1 cellular context compared by ENCODE assay signal in genomic region chr2:72112421-72112820, GRCh38.
TF ChIP-seq lines count a peak whose summit lies in the region.

No MANE protein-coding gene starts in this region.

TF ChIP-seq in HepG2, 621 proteins besides CTCF, POLR2A, EP300 and RAD21 (continued from another document):
- TF ChIP-seq RERE (CRISPR knock-in tag; IDR thresholded peaks at IDR 0.05; ENCODE audit: low read depth) (no peak), MAFF (IDR thresholded peaks at IDR 0.05; ENCODE audit: low read depth, low read length) (peak; percentile 26; the same call in 1 of the 2 replicates), MAFK (conservative IDR thresholded peaks at IDR 0.05 in 1 of 2, IDR thresholded peaks at IDR 0.05 in 1 of 2; ENCODE audit: low read length in 2 of 2) (peak; percentile 39 to 53; a peak in 3 of 4 replicates)
